8 cellular contexts compared by ENCODE assay signal in genomic region chr10:6204063-6204340, GRCh38. TPM values are rescaled to one million over a fixed set of nuclear protein-coding genes. Genes with fewer than 3 reads are reported as not detected.
A peak's percentile ranks its signal among the peaks of the same experiment; 100 is the strongest.
DNase-seq lines count a peak whose midpoint lies in the region; ATAC-seq and TF ChIP-seq lines count a peak whose summit lies in the region.

No MANE protein-coding gene starts in this region.

- no peaks in the 10 kb centered on the region for H3K9me2 ChIP-seq in OCI-LY1 (ENCODE audit: low read depth, low read length)

- peak overlapping the region; percentile 93 for H3K9ac ChIP-seq in OCI-LY1 (ENCODE audit: low read length)

- H3K27ac ChIP-seq in OCI-LY1 (ENCODE audit: low read depth, low read length, poor library complexity, severe bottlenecking) (peak overlapping the region; percentile 77), sigmoid colon (peak overlapping the region; percentile 97 to 99 (median 98))

- H3K27me3 ChIP-seq in BE2C: peaks cover 25% of the 10 kb centered on the region
- H3K27me3 ChIP-seq in OCI-LY1 (ENCODE audit: insufficient read depth, low read length): no peaks in the 10 kb centered on the region
- H3K27me3 ChIP-seq in sigmoid colon: no peaks in the 10 kb centered on the region

- peaks cover 42% of the 10 kb centered on the region for H3K79me2 ChIP-seq in OCI-LY1 (ENCODE audit: insufficient read depth, low read length)

- ATAC-seq in HG03039 (IDR thresholded peaks at IDR 0.05; ENCODE audit: unreplicated experiment): no peak

- H3K4me2 ChIP-seq in OCI-LY1 (ENCODE audit: low read length): peak overlapping the region; percentile 98

- no peaks in the 10 kb centered on the region for H4K20me1 ChIP-seq in OCI-LY1 (ENCODE audit: insufficient read depth, low read length)

- no peak for TF ChIP-seq EP300 in sigmoid colon (IDR thresholded peaks at IDR 0.05)

- H3K36me3 ChIP-seq in BE2C (no peaks in the 10 kb centered on the region), OCI-LY1 (ENCODE audit: insufficient read depth, low read length) (peaks cover 17% of the 10 kb centered on the region), sigmoid colon (no peaks in the 10 kb centered on the region)

- TF ChIP-seq POLR2A in sigmoid colon (IDR thresholded peaks at IDR 0.05): no peak

- no peak overlapping the region for H2AFZ ChIP-seq in OCI-LY1 (ENCODE audit: low read length)

- H3K9me3 ChIP-seq in BE2C (no peaks in the 10 kb centered on the region), OCI-LY1 (ENCODE audit: low read length) (no peaks in the 10 kb centered on the region), sigmoid colon (no peaks in the 10 kb centered on the region)

- H3K4me3 ChIP-seq in BE2C (ENCODE audit: low read depth, low read length): peak overlapping the region; percentile 79
- H3K4me3 ChIP-seq in OCI-LY1 (ENCODE audit: low read depth, low read length, poor library complexity, severe bottlenecking): peak overlapping the region; percentile 93
- peak overlapping the region; percentile 75 to 83 (median 80) for H3K4me3 ChIP-seq in sigmoid colon

- DNase-seq in BE2C: peak; percentile 35
- peak; percentile 74 for DNase-seq in activated naive CD4-positive, alpha-beta T cell treated with Interleukin-2 at 50 U/mL for 16 hours
- DNase-seq in cardiac septum (ENCODE audit: low spot score): peak; percentile 85
- DNase-seq in sigmoid colon: no peak
- no peak for DNase-seq in HCEC 1CT
- no peak for DNase-seq in NCI-H446 (lab: John Stamatoyannopoulos, UW)

- H3F3A ChIP-seq in OCI-LY1 (ENCODE audit: insufficient read depth, low read length): no peaks in the 10 kb centered on the region

- TF ChIP-seq CTCF in BE2C (IDR thresholded peaks at IDR 0.05; ENCODE audit: low read depth, low read length): no peak
- TF ChIP-seq CTCF in OCI-LY1 (IDR thresholded peaks at IDR 0.05; ENCODE audit: low read length): no peak
- no peak for TF ChIP-seq CTCF in sigmoid colon (IDR thresholded peaks at IDR 0.05)

- intact Hi-C loops in cardiac septum (cut with DNase I): loop anchor here (5.0 kb wide), 2 partner anchors 92 to 117 kb away; partner anchors contain the start of gene RBM17
- intact Hi-C loops in sigmoid colon (cut with DNase I): loop anchor here (5.0 kb wide), 1 partner anchor 117 kb away; the partner anchor contains the start of gene RBM17

- H3K4me1 ChIP-seq in BE2C: no peaks in the 10 kb centered on the region
- H3K4me1 ChIP-seq in OCI-LY1 (ENCODE audit: insufficient read depth, low read length, severe bottlenecking): peaks cover 66% of the 10 kb centered on the region
- H3K4me1 ChIP-seq in sigmoid colon: peaks cover 0 to 42% (median 31%) of the 10 kb centered on the region in 4 donors

- 1 to 7% methylated on average over 28 of the region's 28 CpGs for WGBS in sigmoid colon, 2 donors

RNA-seq across cellular contexts. Expression of gene PFKFB3, which starts 1.3 kb away (rescaled TPM):
- 12.1 TPM for polyA plus RNA-seq in BE2C (2012; ENCODE audit: insufficient read depth, insufficient read length, low read depth)
- total RNA-seq in cardiac septum (13.8 TPM), sigmoid colon (10 to 100 TPM; 24.5 to 29.3 (median 28.5) TPM)
- 10 to 100 TPM; 10.2 to 33.2 (median 13.9) TPM for polyA plus RNA-seq in sigmoid colon

Comparison
In these comparisons a context has a peak if more than half of its experiments do, and no peak if none do; other contexts are left out.
1. DNase-seq: peak in BE2C (single experiment), activated naive CD4-positive, alpha-beta T cell treated with Interleukin-2 at 50 U/mL for 16 hours (single experiment) and cardiac septum (single experiment); none in sigmoid colon (single experiment), HCEC 1CT (single experiment) and NCI-H446 (0 of 2).
2. Peak in every context shown above with its lines, with median percentiles within 50 percentile points of each other: H3K4me3 ChIP-seq.